1 cellular context compared by ENCODE assay signal in the genomic region with DNA sequence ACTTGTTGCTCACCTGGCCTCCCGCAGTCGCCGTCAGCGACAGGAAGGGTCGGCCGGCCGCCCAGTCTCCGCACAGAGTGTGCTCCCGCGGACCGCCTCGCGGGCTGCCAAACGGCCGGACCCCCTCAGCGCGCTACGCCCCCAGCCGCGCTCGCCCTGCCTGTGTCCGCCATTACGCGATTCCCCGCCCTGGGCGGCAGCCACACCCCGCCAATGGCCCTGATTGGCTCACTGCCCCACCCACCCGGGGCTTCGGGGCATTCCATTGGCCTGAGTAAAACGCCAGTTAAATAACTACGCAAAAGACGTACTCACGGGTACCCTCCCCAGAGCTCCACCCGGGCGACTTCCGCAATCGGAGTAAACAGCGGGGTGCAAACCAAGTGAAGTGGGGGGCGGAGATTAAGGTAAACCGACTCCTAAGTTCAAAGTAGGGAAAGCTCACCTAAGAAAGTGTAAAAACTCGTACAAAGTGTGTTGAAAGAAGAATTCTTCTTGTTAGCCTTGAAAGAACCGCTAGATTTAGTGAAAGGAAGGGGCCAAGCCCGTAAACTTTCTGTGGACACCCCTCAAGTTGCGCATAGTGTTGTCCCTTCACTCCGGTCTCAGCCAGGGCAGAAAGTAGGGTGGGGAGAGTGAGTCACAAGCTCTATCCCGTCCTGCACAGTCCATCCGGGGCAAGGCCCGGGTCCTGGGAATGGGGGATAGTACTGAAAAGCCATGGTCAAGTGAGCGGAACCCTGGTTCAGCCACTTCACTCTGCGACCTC.
TF ChIP-seq lines count a peak whose summit lies in the region.

A gene with protein sequence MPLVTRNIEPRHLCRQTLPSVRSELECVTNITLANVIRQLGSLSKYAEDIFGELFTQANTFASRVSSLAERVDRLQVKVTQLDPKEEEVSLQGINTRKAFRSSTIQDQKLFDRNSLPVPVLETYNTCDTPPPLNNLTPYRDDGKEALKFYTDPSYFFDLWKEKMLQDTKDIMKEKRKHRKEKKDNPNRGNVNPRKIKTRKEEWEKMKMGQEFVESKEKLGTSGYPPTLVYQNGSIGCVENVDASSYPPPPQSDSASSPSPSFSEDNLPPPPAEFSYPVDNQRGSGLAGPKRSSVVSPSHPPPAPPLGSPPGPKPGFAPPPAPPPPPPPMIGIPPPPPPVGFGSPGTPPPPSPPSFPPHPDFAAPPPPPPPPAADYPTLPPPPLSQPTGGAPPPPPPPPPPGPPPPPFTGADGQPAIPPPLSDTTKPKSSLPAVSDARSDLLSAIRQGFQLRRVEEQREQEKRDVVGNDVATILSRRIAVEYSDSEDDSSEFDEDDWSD (minus strand): TSS at position 195 of the 769 bp plus-strand sequence. CDS start 61,277 bp downstream, outside the sequence.

TF ChIP-seq in K562, 482 proteins besides CTCF, POLR2A, EP300 and RAD21 (continued from another document and continues in another):
- TF ChIP-seq KAT8 (IDR thresholded peaks at IDR 0.05; ENCODE audit: low read depth) = no peak; the same call in 1 of the 2 replicates
- TF ChIP-seq, protein P1, sequence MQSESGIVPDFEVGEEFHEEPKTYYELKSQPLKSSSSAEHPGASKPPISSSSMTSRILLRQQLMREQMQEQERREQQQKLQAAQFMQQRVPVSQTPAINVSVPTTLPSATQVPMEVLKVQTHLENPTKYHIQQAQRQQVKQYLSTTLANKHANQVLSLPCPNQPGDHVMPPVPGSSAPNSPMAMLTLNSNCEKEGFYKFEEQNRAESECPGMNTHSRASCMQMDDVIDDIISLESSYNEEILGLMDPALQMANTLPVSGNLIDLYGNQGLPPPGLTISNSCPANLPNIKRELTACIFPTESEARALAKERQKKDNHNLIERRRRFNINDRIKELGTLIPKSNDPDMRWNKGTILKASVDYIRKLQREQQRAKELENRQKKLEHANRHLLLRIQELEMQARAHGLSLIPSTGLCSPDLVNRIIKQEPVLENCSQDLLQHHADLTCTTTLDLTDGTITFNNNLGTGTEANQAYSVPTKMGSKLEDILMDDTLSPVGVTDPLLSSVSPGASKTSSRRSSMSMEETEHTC (IDR thresholded peaks at IDR 0.05) = no peak; the same call in 1 of the 2 replicates
- TF ChIP-seq FIP1L1 (IDR thresholded peaks at IDR 0.05; ENCODE audit: low read depth, low read length, poor library complexity, severe bottlenecking) = peak; percentile 73
- TF ChIP-seq, protein P2, sequence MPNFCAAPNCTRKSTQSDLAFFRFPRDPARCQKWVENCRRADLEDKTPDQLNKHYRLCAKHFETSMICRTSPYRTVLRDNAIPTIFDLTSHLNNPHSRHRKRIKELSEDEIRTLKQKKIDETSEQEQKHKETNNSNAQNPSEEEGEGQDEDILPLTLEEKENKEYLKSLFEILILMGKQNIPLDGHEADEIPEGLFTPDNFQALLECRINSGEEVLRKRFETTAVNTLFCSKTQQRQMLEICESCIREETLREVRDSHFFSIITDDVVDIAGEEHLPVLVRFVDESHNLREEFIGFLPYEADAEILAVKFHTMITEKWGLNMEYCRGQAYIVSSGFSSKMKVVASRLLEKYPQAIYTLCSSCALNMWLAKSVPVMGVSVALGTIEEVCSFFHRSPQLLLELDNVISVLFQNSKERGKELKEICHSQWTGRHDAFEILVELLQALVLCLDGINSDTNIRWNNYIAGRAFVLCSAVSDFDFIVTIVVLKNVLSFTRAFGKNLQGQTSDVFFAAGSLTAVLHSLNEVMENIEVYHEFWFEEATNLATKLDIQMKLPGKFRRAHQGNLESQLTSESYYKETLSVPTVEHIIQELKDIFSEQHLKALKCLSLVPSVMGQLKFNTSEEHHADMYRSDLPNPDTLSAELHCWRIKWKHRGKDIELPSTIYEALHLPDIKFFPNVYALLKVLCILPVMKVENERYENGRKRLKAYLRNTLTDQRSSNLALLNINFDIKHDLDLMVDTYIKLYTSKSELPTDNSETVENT (CRISPR knock-in tag; IDR thresholded peaks at IDR 0.05) = no peak; the same call in 1 of the 2 replicates
- TF ChIP-seq MAFG (tag; conservative IDR thresholded peaks at IDR 0.05) = no peak
- TF ChIP-seq, protein P3, sequence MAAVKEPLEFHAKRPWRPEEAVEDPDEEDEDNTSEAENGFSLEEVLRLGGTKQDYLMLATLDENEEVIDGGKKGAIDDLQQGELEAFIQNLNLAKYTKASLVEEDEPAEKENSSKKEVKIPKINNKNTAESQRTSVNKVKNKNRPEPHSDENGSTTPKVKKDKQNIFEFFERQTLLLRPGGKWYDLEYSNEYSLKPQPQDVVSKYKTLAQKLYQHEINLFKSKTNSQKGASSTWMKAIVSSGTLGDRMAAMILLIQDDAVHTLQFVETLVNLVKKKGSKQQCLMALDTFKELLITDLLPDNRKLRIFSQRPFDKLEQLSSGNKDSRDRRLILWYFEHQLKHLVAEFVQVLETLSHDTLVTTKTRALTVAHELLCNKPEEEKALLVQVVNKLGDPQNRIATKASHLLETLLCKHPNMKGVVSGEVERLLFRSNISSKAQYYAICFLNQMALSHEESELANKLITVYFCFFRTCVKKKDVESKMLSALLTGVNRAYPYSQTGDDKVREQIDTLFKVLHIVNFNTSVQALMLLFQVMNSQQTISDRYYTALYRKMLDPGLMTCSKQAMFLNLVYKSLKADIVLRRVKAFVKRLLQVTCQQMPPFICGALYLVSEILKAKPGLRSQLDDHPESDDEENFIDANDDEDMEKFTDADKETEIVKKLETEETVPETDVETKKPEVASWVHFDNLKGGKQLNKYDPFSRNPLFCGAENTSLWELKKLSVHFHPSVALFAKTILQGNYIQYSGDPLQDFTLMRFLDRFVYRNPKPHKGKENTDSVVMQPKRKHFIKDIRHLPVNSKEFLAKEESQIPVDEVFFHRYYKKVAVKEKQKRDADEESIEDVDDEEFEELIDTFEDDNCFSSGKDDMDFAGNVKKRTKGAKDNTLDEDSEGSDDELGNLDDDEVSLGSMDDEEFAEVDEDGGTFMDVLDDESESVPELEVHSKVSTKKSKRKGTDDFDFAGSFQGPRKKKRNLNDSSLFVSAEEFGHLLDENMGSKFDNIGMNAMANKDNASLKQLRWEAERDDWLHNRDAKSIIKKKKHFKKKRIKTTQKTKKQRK (IDR thresholded peaks at IDR 0.05; ENCODE audit: borderline replicate concordance, low read depth, low read length) = no peak
- TF ChIP-seq ATF7 (IDR thresholded peaks at IDR 0.05) = peak; percentile 100
- 0 out of 2 replicates have a peak, but pooled peaks have one; percentile 59 for TF ChIP-seq ZNF431 (CRISPR knock-in tag; IDR thresholded peaks at IDR 0.05)
- no peak for TF ChIP-seq PYGO2 (tag; IDR thresholded peaks at IDR 0.05)
- TF ChIP-seq TCF7 (IDR thresholded peaks at IDR 0.05; ENCODE audit: borderline replicate concordance) = no peak
- TF ChIP-seq ZNF311 (CRISPR knock-in tag; IDR thresholded peaks at IDR 0.05) = no peak
- TF ChIP-seq U2AF1 (optimal IDR thresholded peaks at IDR 0.05; ENCODE audit: low read depth, low read length) = no peak
- TF ChIP-seq, protein P4, sequence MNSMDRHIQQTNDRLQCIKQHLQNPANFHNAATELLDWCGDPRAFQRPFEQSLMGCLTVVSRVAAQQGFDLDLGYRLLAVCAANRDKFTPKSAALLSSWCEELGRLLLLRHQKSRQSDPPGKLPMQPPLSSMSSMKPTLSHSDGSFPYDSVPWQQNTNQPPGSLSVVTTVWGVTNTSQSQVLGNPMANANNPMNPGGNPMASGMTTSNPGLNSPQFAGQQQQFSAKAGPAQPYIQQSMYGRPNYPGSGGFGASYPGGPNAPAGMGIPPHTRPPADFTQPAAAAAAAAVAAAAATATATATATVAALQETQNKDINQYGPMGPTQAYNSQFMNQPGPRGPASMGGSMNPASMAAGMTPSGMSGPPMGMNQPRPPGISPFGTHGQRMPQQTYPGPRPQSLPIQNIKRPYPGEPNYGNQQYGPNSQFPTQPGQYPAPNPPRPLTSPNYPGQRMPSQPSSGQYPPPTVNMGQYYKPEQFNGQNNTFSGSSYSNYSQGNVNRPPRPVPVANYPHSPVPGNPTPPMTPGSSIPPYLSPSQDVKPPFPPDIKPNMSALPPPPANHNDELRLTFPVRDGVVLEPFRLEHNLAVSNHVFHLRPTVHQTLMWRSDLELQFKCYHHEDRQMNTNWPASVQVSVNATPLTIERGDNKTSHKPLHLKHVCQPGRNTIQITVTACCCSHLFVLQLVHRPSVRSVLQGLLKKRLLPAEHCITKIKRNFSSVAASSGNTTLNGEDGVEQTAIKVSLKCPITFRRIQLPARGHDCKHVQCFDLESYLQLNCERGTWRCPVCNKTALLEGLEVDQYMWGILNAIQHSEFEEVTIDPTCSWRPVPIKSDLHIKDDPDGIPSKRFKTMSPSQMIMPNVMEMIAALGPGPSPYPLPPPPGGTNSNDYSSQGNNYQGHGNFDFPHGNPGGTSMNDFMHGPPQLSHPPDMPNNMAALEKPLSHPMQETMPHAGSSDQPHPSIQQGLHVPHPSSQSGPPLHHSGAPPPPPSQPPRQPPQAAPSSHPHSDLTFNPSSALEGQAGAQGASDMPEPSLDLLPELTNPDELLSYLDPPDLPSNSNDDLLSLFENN (IDR thresholded peaks at IDR 0.05; ENCODE audit: low read depth in 2 of 2, low read length in 2 of 2) = peak in 1 of 2 experiments; percentile 44; a peak in 1 of 4 replicates
- TF ChIP-seq, protein P5, sequence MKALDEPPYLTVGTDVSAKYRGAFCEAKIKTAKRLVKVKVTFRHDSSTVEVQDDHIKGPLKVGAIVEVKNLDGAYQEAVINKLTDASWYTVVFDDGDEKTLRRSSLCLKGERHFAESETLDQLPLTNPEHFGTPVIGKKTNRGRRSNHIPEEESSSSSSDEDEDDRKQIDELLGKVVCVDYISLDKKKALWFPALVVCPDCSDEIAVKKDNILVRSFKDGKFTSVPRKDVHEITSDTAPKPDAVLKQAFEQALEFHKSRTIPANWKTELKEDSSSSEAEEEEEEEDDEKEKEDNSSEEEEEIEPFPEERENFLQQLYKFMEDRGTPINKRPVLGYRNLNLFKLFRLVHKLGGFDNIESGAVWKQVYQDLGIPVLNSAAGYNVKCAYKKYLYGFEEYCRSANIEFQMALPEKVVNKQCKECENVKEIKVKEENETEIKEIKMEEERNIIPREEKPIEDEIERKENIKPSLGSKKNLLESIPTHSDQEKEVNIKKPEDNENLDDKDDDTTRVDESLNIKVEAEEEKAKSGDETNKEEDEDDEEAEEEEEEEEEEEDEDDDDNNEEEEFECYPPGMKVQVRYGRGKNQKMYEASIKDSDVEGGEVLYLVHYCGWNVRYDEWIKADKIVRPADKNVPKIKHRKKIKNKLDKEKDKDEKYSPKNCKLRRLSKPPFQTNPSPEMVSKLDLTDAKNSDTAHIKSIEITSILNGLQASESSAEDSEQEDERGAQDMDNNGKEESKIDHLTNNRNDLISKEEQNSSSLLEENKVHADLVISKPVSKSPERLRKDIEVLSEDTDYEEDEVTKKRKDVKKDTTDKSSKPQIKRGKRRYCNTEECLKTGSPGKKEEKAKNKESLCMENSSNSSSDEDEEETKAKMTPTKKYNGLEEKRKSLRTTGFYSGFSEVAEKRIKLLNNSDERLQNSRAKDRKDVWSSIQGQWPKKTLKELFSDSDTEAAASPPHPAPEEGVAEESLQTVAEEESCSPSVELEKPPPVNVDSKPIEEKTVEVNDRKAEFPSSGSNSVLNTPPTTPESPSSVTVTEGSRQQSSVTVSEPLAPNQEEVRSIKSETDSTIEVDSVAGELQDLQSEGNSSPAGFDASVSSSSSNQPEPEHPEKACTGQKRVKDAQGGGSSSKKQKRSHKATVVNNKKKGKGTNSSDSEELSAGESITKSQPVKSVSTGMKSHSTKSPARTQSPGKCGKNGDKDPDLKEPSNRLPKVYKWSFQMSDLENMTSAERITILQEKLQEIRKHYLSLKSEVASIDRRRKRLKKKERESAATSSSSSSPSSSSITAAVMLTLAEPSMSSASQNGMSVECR (CRISPR knock-in tag; IDR thresholded peaks at IDR 0.05) = no peak
- no peak for TF ChIP-seq ZNF253 (CRISPR knock-in tag; conservative IDR thresholded peaks at IDR 0.05)
- peak; percentile 99 for TF ChIP-seq HNRNPLL (IDR thresholded peaks at IDR 0.05; ENCODE audit: low read depth, low read length, poor library complexity, severe bottlenecking)
- TF ChIP-seq PTTG1 (tag; IDR thresholded peaks at IDR 0.05; ENCODE audit: low read depth) = no peak
- TF ChIP-seq NCOA6 (IDR thresholded peaks at IDR 0.05) = no peak
- no peak for TF ChIP-seq ZBTB8A (IDR thresholded peaks at IDR 0.05; ENCODE audit: partially characterized antibody)
- TF ChIP-seq FOXA3 (CRISPR knock-in tag; conservative IDR thresholded peaks at IDR 0.05 in 1 of 2, IDR thresholded peaks at IDR 0.05 in 1 of 2) = peak in 1 of 2 experiments; percentile 76; a peak in 2 of 4 replicates
- TF ChIP-seq BRF1 (IDR thresholded peaks at IDR 0.05; ENCODE audit: borderline replicate concordance, extremely low read depth, insufficient read length) = no peak
- no peak for TF ChIP-seq ZNF41 (CRISPR knock-in tag; conservative IDR thresholded peaks at IDR 0.05)
- TF ChIP-seq, protein P6, sequence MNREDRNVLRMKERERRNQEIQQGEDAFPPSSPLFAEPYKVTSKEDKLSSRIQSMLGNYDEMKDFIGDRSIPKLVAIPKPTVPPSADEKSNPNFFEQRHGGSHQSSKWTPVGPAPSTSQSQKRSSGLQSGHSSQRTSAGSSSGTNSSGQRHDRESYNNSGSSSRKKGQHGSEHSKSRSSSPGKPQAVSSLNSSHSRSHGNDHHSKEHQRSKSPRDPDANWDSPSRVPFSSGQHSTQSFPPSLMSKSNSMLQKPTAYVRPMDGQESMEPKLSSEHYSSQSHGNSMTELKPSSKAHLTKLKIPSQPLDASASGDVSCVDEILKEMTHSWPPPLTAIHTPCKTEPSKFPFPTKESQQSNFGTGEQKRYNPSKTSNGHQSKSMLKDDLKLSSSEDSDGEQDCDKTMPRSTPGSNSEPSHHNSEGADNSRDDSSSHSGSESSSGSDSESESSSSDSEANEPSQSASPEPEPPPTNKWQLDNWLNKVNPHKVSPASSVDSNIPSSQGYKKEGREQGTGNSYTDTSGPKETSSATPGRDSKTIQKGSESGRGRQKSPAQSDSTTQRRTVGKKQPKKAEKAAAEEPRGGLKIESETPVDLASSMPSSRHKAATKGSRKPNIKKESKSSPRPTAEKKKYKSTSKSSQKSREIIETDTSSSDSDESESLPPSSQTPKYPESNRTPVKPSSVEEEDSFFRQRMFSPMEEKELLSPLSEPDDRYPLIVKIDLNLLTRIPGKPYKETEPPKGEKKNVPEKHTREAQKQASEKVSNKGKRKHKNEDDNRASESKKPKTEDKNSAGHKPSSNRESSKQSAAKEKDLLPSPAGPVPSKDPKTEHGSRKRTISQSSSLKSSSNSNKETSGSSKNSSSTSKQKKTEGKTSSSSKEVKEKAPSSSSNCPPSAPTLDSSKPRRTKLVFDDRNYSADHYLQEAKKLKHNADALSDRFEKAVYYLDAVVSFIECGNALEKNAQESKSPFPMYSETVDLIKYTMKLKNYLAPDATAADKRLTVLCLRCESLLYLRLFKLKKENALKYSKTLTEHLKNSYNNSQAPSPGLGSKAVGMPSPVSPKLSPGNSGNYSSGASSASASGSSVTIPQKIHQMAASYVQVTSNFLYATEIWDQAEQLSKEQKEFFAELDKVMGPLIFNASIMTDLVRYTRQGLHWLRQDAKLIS (CRISPR knock-in tag; IDR thresholded peaks at IDR 0.05) = no peak
- TF ChIP-seq ZKSCAN8 (CRISPR knock-in tag; IDR thresholded peaks at IDR 0.05) = no peak
- TF ChIP-seq CHD4 (IDR thresholded peaks at IDR 0.05; ENCODE audit: insufficient read depth, insufficient replicate concordance, low read depth, low read length, poor library complexity, severe bottlenecking) = no peak
- TF ChIP-seq, protein P7, sequence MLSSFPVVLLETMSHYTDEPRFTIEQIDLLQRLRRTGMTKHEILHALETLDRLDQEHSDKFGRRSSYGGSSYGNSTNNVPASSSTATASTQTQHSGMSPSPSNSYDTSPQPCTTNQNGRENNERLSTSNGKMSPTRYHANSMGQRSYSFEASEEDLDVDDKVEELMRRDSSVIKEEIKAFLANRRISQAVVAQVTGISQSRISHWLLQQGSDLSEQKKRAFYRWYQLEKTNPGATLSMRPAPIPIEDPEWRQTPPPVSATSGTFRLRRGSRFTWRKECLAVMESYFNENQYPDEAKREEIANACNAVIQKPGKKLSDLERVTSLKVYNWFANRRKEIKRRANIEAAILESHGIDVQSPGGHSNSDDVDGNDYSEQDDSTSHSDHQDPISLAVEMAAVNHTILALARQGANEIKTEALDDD (IDR thresholded peaks at IDR 0.05) = no peak
- peak; percentile 52; the same call in 1 of the 2 replicates for TF ChIP-seq LCOR (CRISPR knock-in tag; IDR thresholded peaks at IDR 0.05)
- TF ChIP-seq POU5F1 (IDR thresholded peaks at IDR 0.05; ENCODE audit: borderline replicate concordance, low read depth, low read length, partially characterized antibody) = no peak
- TF ChIP-seq GTF2F1 (IDR thresholded peaks at IDR 0.05; ENCODE audit: low read depth, low read length) = peak; percentile 62; the same call in 1 of the 2 replicates
